ENCODE assay signal across 22 cellular contexts in the genomic region with DNA sequence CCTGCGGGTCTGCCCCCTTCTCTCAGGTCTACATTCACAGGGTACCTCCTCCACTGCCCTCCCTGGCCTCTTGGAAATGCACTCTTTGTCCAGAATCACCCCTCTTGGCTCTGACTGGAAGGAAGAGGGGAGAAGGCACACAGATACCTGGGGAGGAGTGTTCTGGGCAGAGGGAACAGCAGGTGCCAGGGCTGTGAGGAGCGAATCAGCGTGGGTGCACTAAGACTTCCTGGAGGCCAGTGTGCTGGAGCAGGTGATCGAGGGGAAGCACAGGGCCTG.
"Had no signal": no experiment of that assay in that cellular context is flagged by ENCODE, and none has a peak within 500 bp of the region (broad histone marks: within the 10 kb centered on the region; RNA-seq: fewer than 3 reads in every experiment).

No MANE protein-coding gene starts in this region.

- H3K27ac ChIP-seq: brain microvascular endothelial cell, colonic mucosa, gastrocnemius medialis, left ventricle myocardium inferior, parathyroid adenoma, sigmoid colon, thyroid gland had no signal

- H3K36me3 ChIP-seq: brain microvascular endothelial cell, colonic mucosa, gastrocnemius medialis, heart left ventricle, left ventricle myocardium inferior, sigmoid colon, thyroid gland had no signal

- H3K4me1 Mint-ChIP-seq: central memory CD8-positive, alpha-beta T cell; immature natural killer cell had no signal

- H3K36me3 Mint-ChIP-seq: immature natural killer cell; naive thymus-derived CD8-positive, alpha-beta T cell had no signal

- H3K27me3 Mint-ChIP-seq: activated CD4-positive, alpha-beta T cell treated with anti-CD3 and anti-CD28 coated beads, Interleukin-2, amount 10 ng/mL, durations not matched to agents 7 days and 5 days; central memory CD8-positive, alpha-beta T cell had no signal

- H3K4me3 ChIP-seq: colonic mucosa, gastrocnemius medialis, heart left ventricle, left ventricle myocardium inferior, sigmoid colon, thyroid gland had no signal

- H3K27me3 ChIP-seq: brain microvascular endothelial cell, colonic mucosa, gastrocnemius medialis, thyroid gland had no signal

- H3K9ac ChIP-seq: parathyroid adenoma had no signal

- H3K9me3 Mint-ChIP-seq: activated CD4-positive, alpha-beta T cell treated with anti-CD3 and anti-CD28 coated beads, Interleukin-2, amount 10 ng/mL, durations not matched to agents 7 days and 5 days; activated T-cell treated with anti-CD3 and anti-CD28 coated beads, Interleukin-2, amount 50 U/mL, for 72 hours; central memory CD8-positive, alpha-beta T cell; immature natural killer cell; naive thymus-derived CD8-positive, alpha-beta T cell had no signal

- ATAC-seq: gastrocnemius medialis had no signal

- H3K4me1 ChIP-seq: colonic mucosa, gastrocnemius medialis, left ventricle myocardium inferior, parathyroid adenoma, sigmoid colon had no signal

- DNase-seq: activated CD4-positive, alpha-beta T cell treated with anti-CD3 and anti-CD28 coated beads, Interleukin-2, amount 10 ng/mL, durations not matched to agents 7 days and 5 days; activated CD8-positive, alpha-beta memory T cell treated with anti-CD3 and anti-CD28 coated beads, Interleukin-2, amount 50 U/mL, for 48 hours; activated effector memory CD4-positive, alpha-beta T cell treated with anti-CD3 and anti-CD28 coated beads, Interleukin-2, amount 50 U/mL, for 16 hours; activated naive CD4-positive, alpha-beta T cell treated with anti-CD3 and anti-CD28 coated beads, Interleukin-2, amount 50 U/mL, for 16 hours; activated T-cell treated with anti-CD3 and anti-CD28 coated beads, Interleukin-2, amount 50 U/mL, for 72 hours; aorta; brain microvascular endothelial cell; colonic mucosa; gastrocnemius medialis; heart left ventricle; immature natural killer cell; kidney glomerular epithelial cell; left ventricle myocardium inferior; mammary epithelial cell; naive thymus-derived CD8-positive, alpha-beta T cell; sigmoid colon; stimulated activated naive CD4-positive, alpha-beta T cell treated with Interleukin-2 at 50 U/mL for 16 hours; T-helper 1 cell; T-helper 9 cell; thyroid gland had no signal

- H3K4me3 Mint-ChIP-seq: activated CD4-positive, alpha-beta T cell treated with anti-CD3 and anti-CD28 coated beads, Interleukin-2, amount 10 ng/mL, durations not matched to agents 7 days and 5 days; activated T-cell treated with anti-CD3 and anti-CD28 coated beads, Interleukin-2, amount 50 U/mL, for 72 hours; central memory CD8-positive, alpha-beta T cell; immature natural killer cell had no signal

- H3K9me3 ChIP-seq: colonic mucosa, gastrocnemius medialis, heart left ventricle, left ventricle myocardium inferior, sigmoid colon, thyroid gland had no signal
